In the genomic region with DNA sequence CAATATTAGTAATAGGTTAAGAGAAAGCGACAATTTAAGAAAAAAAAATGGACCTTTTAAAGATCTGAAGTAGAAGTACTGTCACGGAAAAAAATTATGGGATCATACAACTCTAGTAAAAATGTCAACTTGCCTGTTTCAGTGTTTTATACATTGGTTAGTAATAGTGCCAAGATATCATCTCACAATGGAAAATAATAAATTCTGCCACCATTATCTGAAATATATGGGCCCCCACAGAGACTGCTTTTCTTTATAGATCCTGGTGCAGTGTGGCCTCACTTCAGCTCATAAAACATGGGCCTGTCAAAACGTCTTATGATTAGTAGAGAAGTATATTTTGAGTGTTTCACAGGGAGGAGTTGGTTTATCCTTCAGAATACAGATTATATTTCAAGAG, we compare ENCODE assay signal across 8 cellular contexts.
"Had no signal": no experiment of that assay in that cellular context is flagged by ENCODE, and none has a peak within 500 bp of the region (broad histone marks: within the 10 kb centered on the region; RNA-seq: fewer than 3 reads in every experiment).

No MANE protein-coding gene starts in this region.

- H3K4me3 ChIP-seq: GM12878 had no signal

- FAIRE-seq: G401.6, GM12878, GM12891, GM12892, GM18507, GM19239 had no signal

- DNase-seq: GDM1, GF-D8 had no signal
